ENCODE assay signal across 1 cellular context in genomic region chr7:151085691-151086620, GRCh38.
TF ChIP-seq lines count a peak whose summit lies in the region.

TSS of gene AGAP3 (plus strand) at chr7:151086475. CDS start at chr7:151086742, 267 bp downstream.

TF ChIP-seq in WTC11, 78 proteins besides CTCF, POLR2A, EP300 and RAD21 (continued from another document and continues in another):
- TF ChIP-seq E2F1 (CRISPR knock-in tag; IDR thresholded peaks at IDR 0.05) (no peak), ZNF219 (CRISPR knock-in tag; IDR thresholded peaks at IDR 0.05; ENCODE audit: borderline replicate concordance) (no peak), ATF1 (CRISPR knock-in tag; IDR thresholded peaks at IDR 0.05) (no peak), ZNF423 (CRISPR knock-in tag; IDR thresholded peaks at IDR 0.05) (no peak), KAT7 (CRISPR knock-in tag; IDR thresholded peaks at IDR 0.05; ENCODE audit: borderline replicate concordance) (no peak), JAZF1 (CRISPR knock-in tag; IDR thresholded peaks at IDR 0.05) (no peak), IRF1 (CRISPR knock-in tag; IDR thresholded peaks at IDR 0.05) (no peak), JUN (CRISPR knock-in tag; IDR thresholded peaks at IDR 0.05) (no peak), ZBTB43 (CRISPR knock-in tag; IDR thresholded peaks at IDR 0.05) (peak; percentile 56; the same call in 1 of the 2 replicates), GTF2I (CRISPR knock-in tag; conservative IDR thresholded peaks at IDR 0.05) (no peak), ZNF263 (CRISPR knock-in tag; IDR thresholded peaks at IDR 0.05; ENCODE audit: low read depth) (no peak), TEAD1 (CRISPR knock-in tag; IDR thresholded peaks at IDR 0.05) (no peak), ATF2 (CRISPR knock-in tag; IDR thresholded peaks at IDR 0.05; ENCODE audit: borderline replicate concordance, low read depth) (no peak), FOXK1 (CRISPR knock-in tag; IDR thresholded peaks at IDR 0.05) (peak; percentile 45; the same call in 1 of the 2 replicates), AFF4 (CRISPR knock-in tag; IDR thresholded peaks at IDR 0.05; ENCODE audit: borderline replicate concordance) (no peak), MAX (CRISPR knock-in tag; IDR thresholded peaks at IDR 0.05) (peak; percentile 66), ELF4 (CRISPR knock-in tag; IDR thresholded peaks at IDR 0.05; ENCODE audit: low read depth) (no peak), ATF6 (CRISPR knock-in tag; IDR thresholded peaks at IDR 0.05) (no peak), HMGA2 (CRISPR knock-in tag; IDR thresholded peaks at IDR 0.05) (no peak), USF2 (CRISPR knock-in tag; IDR thresholded peaks at IDR 0.05) (peak; percentile 63), FOXP4 (CRISPR knock-in tag; IDR thresholded peaks at IDR 0.05) (no peak), ARID4B (CRISPR knock-in tag; IDR thresholded peaks at IDR 0.05; ENCODE audit: borderline replicate concordance) (peak; percentile 19; the same call in 1 of the 2 replicates), USF1 (CRISPR knock-in tag; IDR thresholded peaks at IDR 0.05) (peak; percentile 57; the same call in 1 of the 2 replicates), ZNF425 (CRISPR knock-in tag; conservative IDR thresholded peaks at IDR 0.05) (no peak), RELA (CRISPR knock-in tag; IDR thresholded peaks at IDR 0.05; ENCODE audit: borderline replicate concordance) (no peak), NR1H2 (CRISPR knock-in tag; IDR thresholded peaks at IDR 0.05) (no peak), TCF7 (CRISPR knock-in tag; IDR thresholded peaks at IDR 0.05; ENCODE audit: low read depth) (no peak)
